ENCODE assay signal across 7 cellular contexts in genomic region chr2:127293386-127293757, GRCh38. TPM values are rescaled to one million over a fixed set of nuclear protein-coding genes. Genes with fewer than 3 reads are reported as not detected.
DNase-seq lines count a peak whose midpoint lies in the region; ATAC-seq, FAIRE-seq and TF ChIP-seq lines count a peak whose summit lies in the region.

No MANE protein-coding gene starts in this region.

- H3K36me3 ChIP-seq in MM.1S (replicated peaks; ENCODE audit: insufficient read depth, low read length) (peaks cover 10% of the 10 kb centered on the region), bronchial epithelial cell (ENCODE audit: control insufficient read depth, insufficient read depth, low read length) (peaks cover 13% of the 10 kb centered on the region), liver (ENCODE audit: control insufficient read depth in 4 of 4, insufficient read depth in 3 of 4, low read depth in 1 of 4, low read length in 3 of 4) (peaks cover 6 to 37% (median 28%) of the 10 kb centered on the region in 4 donors), transverse colon (peaks cover 0 to 26% (median 11%) of the 10 kb centered on the region in 4 donors)

- peak overlapping the region; percentile 95 for H2AFZ ChIP-seq in MM.1S (ENCODE audit: low read length)

- no peak for TF ChIP-seq EP300 in transverse colon (IDR thresholded peaks at IDR 0.05; ENCODE audit: low read depth)

- H3K4me2 ChIP-seq in MM.1S (ENCODE audit: low read depth, low read length), result peak overlapping the region; percentile 87

- no peak for TF ChIP-seq RAD21 in liver (IDR thresholded peaks at IDR 0.05)

- H3K9ac ChIP-seq in MM.1S (ENCODE audit: low read length), result peak overlapping the region; percentile 88
- peak overlapping the region; percentile 37 to 93 for H3K9ac ChIP-seq in liver (ENCODE audit: low read depth in 1 of 2, low read length in 2 of 2)

- WGBS in liver, result 23% methylated on average over 13 of the region's 13 CpGs
- WGBS in transverse colon (ENCODE audit: low coverage in 1 of 2), 2 donors, result 15% methylated on average over 12 of the region's 13 CpGs; no CpG with 5 or more reads in 1 of the 2 donors

- no peaks in the 10 kb centered on the region for H3K27me3 ChIP-seq in MM.1S (replicated peaks; ENCODE audit: insufficient read depth, low read length)
- H3K27me3 ChIP-seq in bronchial epithelial cell (ENCODE audit: control insufficient read depth, insufficient read depth, low read length), result no peaks in the 10 kb centered on the region
- no peaks in the 10 kb centered on the region for H3K27me3 ChIP-seq in liver (ENCODE audit: control insufficient read depth in 4 of 4, insufficient read depth in 4 of 4, low read length in 3 of 4)
- no peaks in the 10 kb centered on the region for H3K27me3 ChIP-seq in transverse colon

- no peaks in the 10 kb centered on the region for H4K20me1 ChIP-seq in MM.1S (ENCODE audit: insufficient read depth, low read length)

- no peak for DNase-seq in MM.1S
- DNase-seq in bronchial epithelial cell (ENCODE audit: low read depth), result peak; percentile 17
- DNase-seq in transverse colon, result no peak
- DNase-seq in NCI-H2196 (lab: John Stamatoyannopoulos, UW; ENCODE audit: unreplicated experiment), result no peak
- no peak for DNase-seq in NK-92 treated with Interleukin-12 subunit alpha and Interleukin-12 subunit beta, amount 100 ng/mL, for 24 hours (lab: John Stamatoyannopoulos, UW)

- no peaks in the 10 kb centered on the region for H3K9me2 ChIP-seq in MM.1S (replicated peaks; ENCODE audit: insufficient read depth, low read length)

- H3K79me2 ChIP-seq in MM.1S (ENCODE audit: low read length), result peaks cover 18% of the 10 kb centered on the region

- H3K9me3 ChIP-seq in MM.1S (replicated peaks; ENCODE audit: insufficient read depth, low read length), result no peaks in the 10 kb centered on the region
- no peaks in the 10 kb centered on the region for H3K9me3 ChIP-seq in liver (ENCODE audit: control insufficient read depth in 4 of 4, low read length in 3 of 4)
- no peaks in the 10 kb centered on the region for H3K9me3 ChIP-seq in transverse colon

- no peak for TF ChIP-seq CTCF in MM.1S (IDR thresholded peaks at IDR 0.05; ENCODE audit: low read length)
- TF ChIP-seq CTCF in bronchial epithelial cell (IDR thresholded peaks at IDR 0.05; ENCODE audit: insufficient read depth, low read length, severe bottlenecking), result no peak
- TF ChIP-seq CTCF in liver (IDR thresholded peaks at IDR 0.05; ENCODE audit: low read depth, low read length, missing input control), result no peak
- no peak for TF ChIP-seq CTCF in transverse colon (IDR thresholded peaks at IDR 0.05)

- intact Hi-C loops in transverse colon (cut with DNase I; ENCODE audit: low total_unique reads), result no loop called here

- H3K27ac ChIP-seq in MM.1S (ENCODE audit: low read length) (no peak overlapping the region), liver (ENCODE audit: low read depth in 1 of 2, low read length in 2 of 2) (peak overlapping the region; percentile 28 to 64), transverse colon (peak overlapping the region; percentile 76 to 84 (median 81))

- TF ChIP-seq POLR2A in transverse colon (IDR thresholded peaks at IDR 0.05), result no peak

- no peak for FAIRE-seq in bronchial epithelial cell (lab: Jason Lieb, UNC)

- H3K4me1 ChIP-seq in MM.1S (ENCODE audit: low read length) (peaks cover 4% of the 10 kb centered on the region; the same call in 1 of the 2 replicates), liver (ENCODE audit: control insufficient read depth in 4 of 4, insufficient read depth in 4 of 4, low read length in 3 of 4) (peaks cover 5 to 17% (median 7%) of the 10 kb centered on the region in 4 donors), transverse colon (peaks cover 6 to 15% (median 8%) of the 10 kb centered on the region in 4 donors)

- H3K4me3 ChIP-seq in MM.1S (ENCODE audit: low read length), result peak overlapping the region; percentile 98
- peak overlapping the region; percentile 69 for H3K4me3 ChIP-seq in bronchial epithelial cell (ENCODE audit: low read depth, low read length)
- peak overlapping the region; percentile 80 to 89 (median 86) for H3K4me3 ChIP-seq in liver (ENCODE audit: low read depth in 1 of 3, low read length in 3 of 3)
- peak overlapping the region; percentile 59 to 94 (median 80) for H3K4me3 ChIP-seq in transverse colon

- ATAC-seq in GM18909 (IDR thresholded peaks at IDR 0.05; ENCODE audit: poor library complexity, unreplicated experiment), result peak; percentile 2

- in situ Hi-C loops in transverse colon (cut with MboI; ENCODE audit: low pct_ligation_motif_present in 1 of 4, low pct_unique_long_range_greater_than_20kb in 1 of 4, low sequenced_read_pairs in 3 of 4), result no loop called here

- no peaks in the 10 kb centered on the region for H3F3A ChIP-seq in MM.1S (ENCODE audit: insufficient read depth, low read length)

TF ChIP-seq in liver, 16 proteins besides CTCF, POLR2A, EP300 and RAD21:
- TF ChIP-seq RXRA (IDR thresholded peaks at IDR 0.05), result no peak
- TF ChIP-seq FOXA1 (IDR thresholded peaks at IDR 0.05), result no peak

RNA-seq across cellular contexts. Expression of gene ERCC3, which starts 0.6 kb away (rescaled TPM):
- total RNA-seq in bronchial epithelial cell (27.0 and 32.4 TPM in 2 replicates), liver (10 to 100 TPM; 19.7 to 38.3 TPM), transverse colon (10 to 100 TPM; 30.0 to 47.2 (median 39.0) TPM)
- polyA plus RNA-seq in liver, result 10 to 100 TPM; 12.4 to 15.2 TPM
